ENCODE assay signal across 18 cellular contexts in the genomic region with DNA sequence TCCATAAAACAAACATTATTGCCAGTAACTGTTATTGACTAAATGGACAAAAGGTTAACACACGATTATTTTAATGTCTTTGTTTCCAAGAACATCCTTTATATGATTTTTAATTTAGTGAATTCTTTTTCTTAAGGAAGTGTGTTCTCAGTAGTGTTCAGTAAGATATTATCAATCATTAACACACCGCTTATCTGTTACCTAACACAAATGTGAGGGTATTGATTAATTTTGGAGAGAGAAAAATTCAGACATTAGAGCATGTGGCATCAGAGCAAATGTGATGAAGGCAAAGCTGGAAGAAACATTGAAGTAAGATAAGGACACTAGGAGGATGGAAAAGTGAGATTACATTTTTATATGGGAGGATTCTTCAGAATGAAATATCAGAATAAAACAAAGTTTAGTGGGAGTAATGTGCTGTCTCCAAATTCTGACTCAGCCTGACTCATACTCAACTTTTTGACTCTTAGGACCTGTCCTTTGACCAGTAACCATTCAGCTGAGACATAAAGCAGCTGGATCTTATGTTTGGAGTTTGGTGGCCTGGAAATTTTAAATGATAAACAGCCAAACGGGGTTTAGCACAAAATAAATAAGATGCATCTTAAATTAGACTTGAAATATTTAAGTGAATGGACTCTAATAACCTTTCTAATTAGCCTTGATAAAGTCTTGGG.
DNase-seq lines count a peak whose midpoint lies in the region; ATAC-seq, FAIRE-seq and TF ChIP-seq lines count a peak whose summit lies in the region.
"Had no signal": no experiment of that assay in that cellular context is flagged by ENCODE, and none has a peak within 500 bp of the region (broad histone marks: within the 10 kb centered on the region; RNA-seq: fewer than 3 reads in every experiment).

No MANE protein-coding gene starts in this region.

- H3K9me3 ChIP-seq in PC-9 (ENCODE audit: insufficient read depth, low read depth): no peaks in the 10 kb centered on the region
- H3K9me3 ChIP-seq: upper lobe of right lung had no signal

- POLR2A ChIA-PET in PC-9 (lab: Charles Lee; ENCODE audit: unreplicated experiment): no interaction called here

- no TSS peak for BruUV-seq in PC-9 (replicated peaks; lab: Mats Ljungman, UMichigan)

- intact Hi-C loops in PC-9 (cut with micrococcal nuclease; ENCODE audit: unreplicated experiment): no loop called here

- no peak overlapping the region for H3K27ac ChIP-seq in PC-9
- H3K27ac ChIP-seq: upper lobe of right lung had no signal

- CTCF ChIA-PET in PC-9 (lab: Charles Lee): no interaction called here

- H4K20me1 ChIP-seq in PC-9 (ENCODE audit: insufficient read depth): no peaks in the 10 kb centered on the region

- H3K4me2 ChIP-seq in PC-9: no peak overlapping the region

- no peak overlapping the region for H3K4me3 ChIP-seq in choroid plexus epithelial cell (ENCODE audit: low read depth, low read length)
- H3K4me3 ChIP-seq in kidney epithelial cell (ENCODE audit: low read depth, low read length): no peak overlapping the region
- H3K4me3 ChIP-seq in PC-9: no peak overlapping the region
- H3K4me3 ChIP-seq: upper lobe of right lung had no signal

- H3K79me2 ChIP-seq in PC-9 (ENCODE audit: low read depth): no peaks in the 10 kb centered on the region

- no peaks in the 10 kb centered on the region for H3K9me2 ChIP-seq in PC-9 (ENCODE audit: insufficient read depth)

- no peaks in the 10 kb centered on the region for H3K4me1 ChIP-seq in PC-9 (replicated peaks; ENCODE audit: insufficient read depth)
- H3K4me1 ChIP-seq: upper lobe of right lung had no signal

- peak; percentile 62 for ATAC-seq in HG03354 (IDR thresholded peaks at IDR 0.05; ENCODE audit: poor library complexity, severe bottlenecking, unreplicated experiment)
- ATAC-seq: activated naive CD4-positive, alpha-beta T cell treated with anti-CD3 and anti-CD28 coated beads, Interleukin-2, amount 50 U/mL, for 72 hours; natural killer cell treated with Interleukin-12 subunit alpha and Interleukin-12 subunit beta and Interleukin-15 and Interleukin-18, amount 100 ng/mL, for 72 hours; upper lobe of right lung had no signal

- TF ChIP-seq CTCF in choroid plexus epithelial cell (conservative IDR thresholded peaks at IDR 0.05; ENCODE audit: low read depth, low read length): no peak
- TF ChIP-seq CTCF in kidney epithelial cell (IDR thresholded peaks at IDR 0.05; ENCODE audit: insufficient read depth, low read length, poor library complexity, severe bottlenecking): no peak
- no peak for TF ChIP-seq CTCF in PC-9 (conservative IDR thresholded peaks at IDR 0.05)

- H3K36me3 ChIP-seq in kidney epithelial cell (ENCODE audit: control insufficient read depth, insufficient read depth, low read length): no peaks in the 10 kb centered on the region
- H3K36me3 ChIP-seq in PC-9 (ENCODE audit: low read depth): no peaks in the 10 kb centered on the region
- H3K36me3 ChIP-seq: upper lobe of right lung had no signal

- no peaks in the 10 kb centered on the region for H3K27me3 ChIP-seq in kidney epithelial cell (ENCODE audit: control insufficient read depth, insufficient read depth, low read length)
- no peaks in the 10 kb centered on the region for H3K27me3 ChIP-seq in PC-9 (ENCODE audit: insufficient read depth, low read depth)
- H3K27me3 ChIP-seq: upper lobe of right lung had no signal

- peak; percentile 53 for DNase-seq in choroid plexus epithelial cell (ENCODE audit: low read depth)
- peak; percentile 9 for DNase-seq in kidney epithelial cell (ENCODE audit: low read depth)
- DNase-seq in occipital lobe (lab: John Stamatoyannopoulos, UW): no peak
- no peak for DNase-seq in NCI-H128 (lab: John Stamatoyannopoulos, UW; ENCODE audit: unreplicated experiment)
- no peak for DNase-seq in PC-9
- no peak for DNase-seq in NCI-H748 (lab: John Stamatoyannopoulos, UW; ENCODE audit: unreplicated experiment)
- DNase-seq: caudate nucleus; endodermal cell; NCI-H2029; NCI-H526 treated with DMSO at 0.1 percent for 48 hours; stimulated activated CD4-positive, alpha-beta T cell treated with anti-CD3 and anti-CD28 coated beads, Interleukin-2, amount 100 ng/mL, for 48 hours; upper lobe of right lung had no signal

- peak; percentile 23 for FAIRE-seq in A204.1 (lab: Jason Lieb, UNC)
- FAIRE-seq: D721Med, H1 had no signal

- no peaks in the 10 kb centered on the region for H3F3A ChIP-seq in PC-9 (ENCODE audit: insufficient read depth, low read depth)

- no peak overlapping the region for H2AFZ ChIP-seq in PC-9

Comparison
In these comparisons a context has a peak if more than half of its experiments do, and no peak if none do; other contexts are left out.
1. DNase-seq: peak in choroid plexus epithelial cell (single experiment) and kidney epithelial cell (single experiment); none in occipital lobe (single experiment), NCI-H128 (single experiment), PC-9 (0 of 2) and NCI-H748 (single experiment).